Comparison of ENCODE assay signal across 2 cellular contexts in genomic region chr12:82314406-82314892, GRCh38.
A peak's percentile ranks its signal among the peaks of the same experiment; 100 is the strongest.
TF ChIP-seq lines count a peak whose summit lies in the region.

No MANE protein-coding gene starts in this region.

TF ChIP-seq in H1, 55 proteins besides CTCF, POLR2A, EP300 and RAD21:
- peak; percentile 71 for TF ChIP-seq ASH2L (IDR thresholded peaks at IDR 0.05; ENCODE audit: low read length)
- no peak for TF ChIP-seq CHD2 (IDR thresholded peaks at IDR 0.05; ENCODE audit: low read length)
- no peak for TF ChIP-seq KDM1A (IDR thresholded peaks at IDR 0.05; ENCODE audit: borderline replicate concordance, low read length)
- no peak for TF ChIP-seq MAFK (IDR thresholded peaks at IDR 0.05; ENCODE audit: low read depth, low read length)
- TF ChIP-seq CEBPB (IDR thresholded peaks at IDR 0.05; ENCODE audit: low read depth, low read length), result no peak
- no peak for TF ChIP-seq EZH2 (IDR thresholded peaks at IDR 0.05; ENCODE audit: low read depth, low read length, severe bottlenecking)
- peak; percentile 35; the same call in 1 of the 2 replicates for TF ChIP-seq POLR2AphosphoS5 (IDR thresholded peaks at IDR 0.05; ENCODE audit: low read depth, low read length)
- no peak for TF ChIP-seq CTBP2 (IDR thresholded peaks at IDR 0.05; ENCODE audit: borderline replicate concordance, insufficient read depth, insufficient read length, low read length)
- no peak for TF ChIP-seq CBX5 (IDR thresholded peaks at IDR 0.05; ENCODE audit: low read depth, low read length)
- TF ChIP-seq SIN3A (conservative IDR thresholded peaks at IDR 0.05 in 1 of 2, IDR thresholded peaks at IDR 0.05 in 1 of 2; ENCODE audit: low read depth in 1 of 2, low read length in 2 of 2), result no peak
- TF ChIP-seq TBP (IDR thresholded peaks at IDR 0.05; ENCODE audit: low read depth, low read length), result peak; percentile 28; the same call in 1 of the 2 replicates
- no peak for TF ChIP-seq RFX5 (IDR thresholded peaks at IDR 0.05; ENCODE audit: borderline replicate concordance, low read depth, low read length)
- peak; percentile 77; the same call in 1 of the 2 replicates for TF ChIP-seq RBBP5 (IDR thresholded peaks at IDR 0.05; ENCODE audit: borderline replicate concordance, low read depth, low read length)
- no peak for TF ChIP-seq SIX5 (IDR thresholded peaks at IDR 0.05; ENCODE audit: low read depth, low read length)
- no peak for TF ChIP-seq POU5F1 (IDR thresholded peaks at IDR 0.05; ENCODE audit: low read depth, low read length)
- TF ChIP-seq RXRA (IDR thresholded peaks at IDR 0.05; ENCODE audit: insufficient read depth, low read depth, low read length), result no peak
- TF ChIP-seq TAF1 (IDR thresholded peaks at IDR 0.05; ENCODE audit: low read depth, low read length), result peak; percentile 57; the same call in 1 of the 2 replicates
- TF ChIP-seq FOSL1 (IDR thresholded peaks at IDR 0.05; ENCODE audit: insufficient read depth, low read depth, low read length), result no peak
- TF ChIP-seq BRCA1 (IDR thresholded peaks at IDR 0.05; ENCODE audit: low read depth, low read length), result no peak
- no peak for TF ChIP-seq TCF12 (IDR thresholded peaks at IDR 0.05; ENCODE audit: low read depth, low read length)
- no peak for TF ChIP-seq HDAC6 (IDR thresholded peaks at IDR 0.05; ENCODE audit: low read depth, low read length)
- no peak for TF ChIP-seq ATF2 (IDR thresholded peaks at IDR 0.05; ENCODE audit: low read length)
- TF ChIP-seq USF2 (IDR thresholded peaks at IDR 0.05; ENCODE audit: low read length), result no peak
- no peak for TF ChIP-seq ZNF274 (IDR thresholded peaks at IDR 0.05; ENCODE audit: borderline replicate concordance, extremely low read depth, low read length)
- TF ChIP-seq KDM5A (IDR thresholded peaks at IDR 0.05; ENCODE audit: low read length), result no peak
- TF ChIP-seq RNF2 (IDR thresholded peaks at IDR 0.05; ENCODE audit: borderline replicate concordance, low read depth, low read length, missing control alignments, poor library complexity, severe bottlenecking), result no peak
- no peak for TF ChIP-seq EGR1 (IDR thresholded peaks at IDR 0.05; ENCODE audit: borderline replicate concordance, low read depth, low read length)
- TF ChIP-seq CREB1 (IDR thresholded peaks at IDR 0.05), result no peak
- no peak for TF ChIP-seq TAF7 (optimal IDR thresholded peaks at IDR 0.05; ENCODE audit: borderline replicate concordance, low read depth, low read length)

TF ChIP-seq in HepG2, 621 proteins besides CTCF, POLR2A, EP300 and RAD21 (continues in another document):
- TF ChIP-seq ZNF317 (CRISPR knock-in tag; IDR thresholded peaks at IDR 0.05) (no peak), ARID5B (CRISPR knock-in tag; IDR thresholded peaks at IDR 0.05) (peak; percentile 52; the same call in 1 of the 2 replicates), DZIP1 (CRISPR knock-in tag; IDR thresholded peaks at IDR 0.05) (no peak), IKZF1 (IDR thresholded peaks at IDR 0.05) (no peak), NFKBIZ (CRISPR knock-in tag; IDR thresholded peaks at IDR 0.05) (peak; percentile 82; the same call in 1 of the 2 replicates), TGIF2 (CRISPR knock-in tag; IDR thresholded peaks at IDR 0.05) (no peak), SYNCRIP (IDR thresholded peaks at IDR 0.05; ENCODE audit: insufficient read depth, low read depth, low read length) (no peak), NAIF1 (CRISPR knock-in tag; IDR thresholded peaks at IDR 0.05; ENCODE audit: borderline replicate concordance) (no peak), ZMYM4 (CRISPR knock-in tag; IDR thresholded peaks at IDR 0.05) (peak; percentile 60), MTA1 (CRISPR knock-in tag; IDR thresholded peaks at IDR 0.05; ENCODE audit: borderline replicate concordance) (no peak), CERS6 (CRISPR knock-in tag; IDR thresholded peaks at IDR 0.05) (no peak), ARID4A (CRISPR knock-in tag; IDR thresholded peaks at IDR 0.05; ENCODE audit: borderline replicate concordance) (peak; percentile 35; the same call in 1 of the 2 replicates), BCL3 (CRISPR knock-in tag; IDR thresholded peaks at IDR 0.05) (peak; percentile 86), PBX3 (CRISPR knock-in tag; IDR thresholded peaks at IDR 0.05; ENCODE audit: borderline replicate concordance) (no peak), MTF1 (CRISPR knock-in tag; IDR thresholded peaks at IDR 0.05) (no peak), RXRA (CRISPR knock-in tag; IDR thresholded peaks at IDR 0.05) (0 out of 2 replicates have a peak, but pooled peaks have one; percentile 24), HOXD1 (CRISPR knock-in tag; IDR thresholded peaks at IDR 0.05) (no peak), SPEN (CRISPR knock-in tag; IDR thresholded peaks at IDR 0.05; ENCODE audit: low read depth) (no peak), ZNF510 (CRISPR knock-in tag; IDR thresholded peaks at IDR 0.05; ENCODE audit: low read depth) (no peak), ATF5 (CRISPR knock-in tag; IDR thresholded peaks at IDR 0.05; ENCODE audit: low read depth) (no peak), LBX2 (CRISPR knock-in tag; IDR thresholded peaks at IDR 0.05; ENCODE audit: borderline replicate concordance) (no peak), GABPB1 (CRISPR knock-in tag; IDR thresholded peaks at IDR 0.05) (peak; percentile 50), CENPT (CRISPR knock-in tag; IDR thresholded peaks at IDR 0.05; ENCODE audit: low read depth) (no peak), ZNF281 (CRISPR knock-in tag; IDR thresholded peaks at IDR 0.05; ENCODE audit: borderline replicate concordance) (peak; percentile 53; the same call in 1 of the 2 replicates)
